ENCODE assay signal across 1 cellular context in the genomic region with DNA sequence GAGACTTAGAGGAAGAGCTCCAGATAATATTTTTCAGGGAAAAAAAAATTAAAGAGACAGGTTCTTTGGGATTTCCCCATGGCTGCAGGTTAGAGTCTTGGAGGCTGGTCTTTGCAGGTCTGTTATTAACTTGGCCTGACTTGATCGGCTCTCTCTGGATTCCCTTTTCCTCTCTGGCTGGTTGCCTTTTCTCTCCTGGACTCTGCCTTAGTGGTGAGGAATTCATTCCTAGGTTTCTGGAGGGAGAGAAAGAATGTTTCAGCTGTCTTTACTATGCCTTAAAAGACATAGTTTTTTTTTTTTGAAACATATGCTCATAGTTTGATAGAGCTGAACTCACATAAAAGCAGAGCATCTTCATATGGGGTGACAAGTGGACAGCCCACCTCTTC.
TF ChIP-seq lines count a peak whose summit lies in the region.

No MANE protein-coding gene starts in this region.

TF ChIP-seq in SK-N-SH, 30 proteins besides CTCF, POLR2A, EP300 and RAD21 (continued from another document):
- TF ChIP-seq CHD2 (IDR thresholded peaks at IDR 0.05; ENCODE audit: low read length, partially characterized antibody) (no peak), ELF1 (IDR thresholded peaks at IDR 0.05) (no peak), SMC3 (IDR thresholded peaks at IDR 0.05; ENCODE audit: low read depth, low read length) (no peak), RCOR1 (IDR thresholded peaks at IDR 0.05; ENCODE audit: low read length) (no peak), JUND (IDR thresholded peaks at IDR 0.05) (no peak), FOSL2 (IDR thresholded peaks at IDR 0.05; ENCODE audit: borderline replicate concordance, low read depth) (no peak)
